In genomic region chr11:58742981-58743880, GRCh38 we compare ENCODE assay signal across 2 cellular contexts.
TF ChIP-seq lines count a peak whose summit lies in the region.

No MANE protein-coding gene starts in this region.

TF ChIP-seq in HepG2, 621 proteins besides CTCF, POLR2A, EP300 and RAD21:
- no peak for TF ChIP-seq SALL1 (CRISPR knock-in tag; IDR thresholded peaks at IDR 0.05)
- no peak for TF ChIP-seq NFATC3 (CRISPR knock-in tag; IDR thresholded peaks at IDR 0.05)
- TF ChIP-seq TMF1 (CRISPR knock-in tag; IDR thresholded peaks at IDR 0.05; ENCODE audit: low read depth) = no peak
- TF ChIP-seq PHF8 (CRISPR knock-in tag; IDR thresholded peaks at IDR 0.05) = no peak
- TF ChIP-seq ZNF644 (CRISPR knock-in tag; IDR thresholded peaks at IDR 0.05; ENCODE audit: low read depth) = no peak
- TF ChIP-seq MZF1 (CRISPR knock-in tag; IDR thresholded peaks at IDR 0.05; ENCODE audit: borderline replicate concordance) = no peak
- no peak for TF ChIP-seq ATF5 (CRISPR knock-in tag; IDR thresholded peaks at IDR 0.05; ENCODE audit: low read depth)
- TF ChIP-seq KMT2B (CRISPR knock-in tag; IDR thresholded peaks at IDR 0.05) = no peak
- no peak for TF ChIP-seq ATF7-NPFF (CRISPR knock-in tag; IDR thresholded peaks at IDR 0.05; ENCODE audit: low read depth)
- no peak for TF ChIP-seq ZNF776 (CRISPR knock-in tag; IDR thresholded peaks at IDR 0.05)
- no peak for TF ChIP-seq ZNF619 (CRISPR knock-in tag; IDR thresholded peaks at IDR 0.05)
- TF ChIP-seq NFE2L2 (IDR thresholded peaks at IDR 0.05; ENCODE audit: low read length) = no peak
- no peak for TF ChIP-seq TRIM22 (IDR thresholded peaks at IDR 0.05)
- no peak for TF ChIP-seq MED8 (CRISPR knock-in tag; IDR thresholded peaks at IDR 0.05; ENCODE audit: insufficient replicate concordance)
- no peak for TF ChIP-seq ZNF101 (CRISPR knock-in tag; IDR thresholded peaks at IDR 0.05; ENCODE audit: borderline replicate concordance, low read depth)
- no peak for TF ChIP-seq THRA (CRISPR knock-in tag; IDR thresholded peaks at IDR 0.05; ENCODE audit: borderline replicate concordance)
- TF ChIP-seq GPBP1L1 (CRISPR knock-in tag; IDR thresholded peaks at IDR 0.05) = no peak
- no peak for TF ChIP-seq NR0B2 (CRISPR knock-in tag; IDR thresholded peaks at IDR 0.05)
- TF ChIP-seq NFIB (CRISPR knock-in tag; IDR thresholded peaks at IDR 0.05; ENCODE audit: borderline replicate concordance) = no peak

TF ChIP-seq in H1, 55 proteins besides CTCF, POLR2A, EP300 and RAD21:
- no peak for TF ChIP-seq TAF1 (IDR thresholded peaks at IDR 0.05; ENCODE audit: low read depth, low read length)
- TF ChIP-seq NANOG (IDR thresholded peaks at IDR 0.05; ENCODE audit: insufficient read depth, low read depth, low read length, poor library complexity, severe bottlenecking) = no peak
- no peak for TF ChIP-seq SP4 (IDR thresholded peaks at IDR 0.05; ENCODE audit: low read length)
- no peak for TF ChIP-seq BRCA1 (IDR thresholded peaks at IDR 0.05; ENCODE audit: low read depth, low read length)
- TF ChIP-seq ATF3 (IDR thresholded peaks at IDR 0.05; ENCODE audit: insufficient read depth, low read depth, low read length) = no peak
- no peak for TF ChIP-seq EGR1 (IDR thresholded peaks at IDR 0.05; ENCODE audit: borderline replicate concordance, low read depth, low read length)
- TF ChIP-seq TCF12 (IDR thresholded peaks at IDR 0.05; ENCODE audit: low read depth, low read length) = no peak
- no peak for TF ChIP-seq NRF1 (IDR thresholded peaks at IDR 0.05; ENCODE audit: low read depth, low read length)
- TF ChIP-seq SRF (IDR thresholded peaks at IDR 0.05; ENCODE audit: low read depth, low read length) = no peak
- no peak for TF ChIP-seq RBBP5 (IDR thresholded peaks at IDR 0.05; ENCODE audit: borderline replicate concordance, low read depth, low read length)
- no peak for TF ChIP-seq MAFK (IDR thresholded peaks at IDR 0.05; ENCODE audit: low read depth, low read length)
- no peak for TF ChIP-seq RFX5 (IDR thresholded peaks at IDR 0.05; ENCODE audit: borderline replicate concordance, low read depth, low read length)
- TF ChIP-seq SIRT6 (IDR thresholded peaks at IDR 0.05; ENCODE audit: low read length) = no peak
- TF ChIP-seq ZNF274 (IDR thresholded peaks at IDR 0.05; ENCODE audit: borderline replicate concordance, extremely low read depth, low read length) = no peak
- TF ChIP-seq TAF7 (optimal IDR thresholded peaks at IDR 0.05; ENCODE audit: borderline replicate concordance, low read depth, low read length) = no peak
- no peak for TF ChIP-seq TBP (IDR thresholded peaks at IDR 0.05; ENCODE audit: low read depth, low read length)
- TF ChIP-seq KDM4A (IDR thresholded peaks at IDR 0.05; ENCODE audit: low read depth, low read length, severe bottlenecking) = no peak
- no peak for TF ChIP-seq EZH2 (IDR thresholded peaks at IDR 0.05; ENCODE audit: low read depth, low read length, severe bottlenecking)
- no peak for TF ChIP-seq HDAC6 (IDR thresholded peaks at IDR 0.05; ENCODE audit: low read depth, low read length)
